8 cellular contexts compared by ENCODE assay signal in the genomic region with DNA sequence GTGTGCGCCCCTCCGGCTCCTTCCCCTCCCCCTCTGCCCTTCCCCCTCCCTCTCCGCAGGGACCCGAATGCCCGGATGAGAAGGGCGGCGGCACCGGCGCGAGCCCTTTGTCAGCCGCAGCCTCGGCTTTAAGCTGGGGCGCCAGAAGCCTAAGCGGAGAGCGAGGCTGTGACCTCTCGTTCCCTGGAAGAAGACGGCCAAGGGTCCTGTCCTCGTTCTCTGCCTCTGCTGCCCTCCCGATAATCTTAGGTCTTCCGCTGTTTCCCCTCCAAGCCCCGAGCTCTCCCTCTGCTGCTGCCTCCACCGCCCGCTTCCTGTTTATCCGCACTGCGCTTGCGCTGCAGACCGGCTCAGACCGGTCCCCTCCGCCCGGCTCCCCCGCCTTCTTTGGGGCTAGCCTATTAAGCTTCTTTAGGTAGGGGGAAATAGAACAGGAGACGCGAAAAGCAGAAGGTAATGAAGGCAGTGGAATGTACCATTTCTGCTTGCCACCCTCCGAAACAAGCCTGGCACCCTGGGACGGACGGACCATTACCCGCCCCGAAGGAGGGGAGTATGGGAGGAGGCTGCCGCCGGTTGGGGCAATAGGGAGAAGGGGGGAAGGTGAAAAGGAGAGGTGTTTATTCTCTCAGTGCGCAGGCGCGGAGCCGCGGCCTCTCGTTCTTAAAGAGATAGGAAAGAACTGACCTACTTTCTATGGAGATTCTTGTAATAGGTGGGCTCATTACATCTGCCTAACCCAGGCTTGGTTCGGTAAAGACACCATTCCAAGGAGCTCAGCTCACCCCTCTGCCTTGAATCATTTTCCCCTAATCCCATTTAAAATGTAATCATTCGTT. TPM values are rescaled to one million over a fixed set of nuclear protein-coding genes. Genes with fewer than 3 reads are reported as not detected.
DNase-seq lines count a peak whose midpoint lies in the region; ATAC-seq and TF ChIP-seq lines count a peak whose summit lies in the region.

A gene (minus strand): TSS at position 326 of the 839 bp plus-strand sequence. CDS start 422 bp downstream, outside the sequence.

- H3K27me3 ChIP-seq in H9 (ENCODE audit: insufficient read depth, low read length) (no peaks in the 10 kb centered on the region), MG63 (no peaks in the 10 kb centered on the region)

- H2BK15ac ChIP-seq in H9 (ENCODE audit: low read depth, low read length) = no peak within 1 kb of the TSS

- no peak within 1 kb of the TSS for H4K91ac ChIP-seq in H9 (ENCODE audit: insufficient read length, low read depth, low read length)

- H3K56ac ChIP-seq in H9 (ENCODE audit: insufficient read length, low read depth, low read length) = peak within 1 kb of the TSS; percentile 38

- peak within 1 kb of the TSS; percentile 99 for H3K14ac ChIP-seq in H9 (ENCODE audit: insufficient read depth, low read length)

- H3K79me2 ChIP-seq in H9 (ENCODE audit: insufficient read depth, low read length) = peaks cover 36% of the 10 kb centered on the region

- H3K36me3 Mint-ChIP-seq in H9 (ENCODE audit: insufficient read depth in 1 of 3, low read depth in 3 of 3) = peaks cover 1 to 12% (median 3%) of the 10 kb centered on the region in 3 experiments; a peak in 5 of 7 replicates
- H3K36me3 Mint-ChIP-seq in natural killer cell treated with Interleukin-12 subunit alpha and Interleukin-12 subunit beta and Interleukin-15 and Interleukin-18, amount 100 ng/mL, for 72 hours = peaks cover 17% of the 10 kb centered on the region

- H2BK120ac ChIP-seq in H9 (ENCODE audit: low read depth, low read length, poor library complexity, severe bottlenecking) = no peak within 1 kb of the TSS

- peak within 1 kb of the TSS; percentile 92 to 97 for H3K4me3 Mint-ChIP-seq in H9
- H3K4me3 Mint-ChIP-seq in natural killer cell treated with Interleukin-12 subunit alpha and Interleukin-12 subunit beta and Interleukin-15 and Interleukin-18, amount 100 ng/mL, for 72 hours = peak within 1 kb of the TSS; percentile 93

- H3K4me1 Mint-ChIP-seq in H9 = peaks cover 27 to 33% of the 10 kb centered on the region in 2 experiments
- H3K4me1 Mint-ChIP-seq in natural killer cell treated with Interleukin-12 subunit alpha and Interleukin-12 subunit beta and Interleukin-15 and Interleukin-18, amount 100 ng/mL, for 72 hours (ENCODE audit: low read depth in 2 of 2) = peaks cover 32 to 43% of the 10 kb centered on the region in 2 donors

- WGBS in H9 (ENCODE audit: extremely low coverage, insufficient read length, low lambda C conversion rate) = no CpG with 5 or more reads among the region's 48 CpGs

- H3K23ac ChIP-seq in H9 (ENCODE audit: insufficient read length, low read depth, low read length) = no peak within 1 kb of the TSS

- H2BK20ac ChIP-seq in H9 (ENCODE audit: low read depth, low read length, poor library complexity, severe bottlenecking) = no peak within 1 kb of the TSS

- H3K27ac ChIP-seq in H9 (ENCODE audit: insufficient read length, low read depth, low read length) = peak within 1 kb of the TSS; percentile 90

- H3K9me3 ChIP-seq in H9 (ENCODE audit: control insufficient read depth, low read depth, low read length) = no peaks in the 10 kb centered on the region
- H3K9me3 ChIP-seq in MG63 = no peaks in the 10 kb centered on the region

- ATAC-seq in natural killer cell treated with Interleukin-12 subunit alpha and Interleukin-12 subunit beta and Interleukin-15 and Interleukin-18, amount 100 ng/mL, for 72 hours = peak; percentile 97 to 98
- ATAC-seq in stimulated activated naive CD8-positive, alpha-beta T cell treated with anti-CD3 and anti-CD28 coated beads, Interleukin-15, Interleukin-2, amounts not matched to agents 100 U/mL and 50 U/mL, for 24 hours = peak; percentile 90

- H2AFZ ChIP-seq in H9 (ENCODE audit: low read length) = no peak within 1 kb of the TSS

- peak; percentile 100 for DNase-seq in ELR (ENCODE audit: low read depth)
- peak; percentile 99 for DNase-seq in H9
- DNase-seq in MG63 = peak; percentile 99
- DNase-seq in SHP77 treated with DMSO at 0.1 percent for 48 hours (lab: John Stamatoyannopoulos, UW) = peak; percentile 98
- DNase-seq in activated effector memory CD4-positive, alpha-beta T cell treated with anti-CD3 and anti-CD28 coated beads, Interleukin-2, amount 50 U/mL, for 16 hours = peak; percentile 99
- DNase-seq in fibroblast of pulmonary artery (ENCODE audit: low read depth) = peak; percentile 100
- peak; percentile 99 for DNase-seq in natural killer cell treated with Interleukin-12 subunit alpha and Interleukin-12 subunit beta and Interleukin-15 and Interleukin-18, amount 100 ng/mL, for 72 hours (ENCODE audit: low spot score)
- DNase-seq in stimulated activated naive CD8-positive, alpha-beta T cell treated with anti-CD3 and anti-CD28 coated beads, Interleukin-15, Interleukin-2, amounts not matched to agents 100 U/mL and 50 U/mL, for 24 hours = peak; percentile 97

- H3K27me3 Mint-ChIP-seq in H9 (ENCODE audit: low read depth) = no peaks in the 10 kb centered on the region
- H3K27me3 Mint-ChIP-seq in natural killer cell treated with Interleukin-12 subunit alpha and Interleukin-12 subunit beta and Interleukin-15 and Interleukin-18, amount 100 ng/mL, for 72 hours = no peaks in the 10 kb centered on the region

- H3K4ac ChIP-seq in H9 (ENCODE audit: low read depth, low read length) = no peak within 1 kb of the TSS; the same call in 1 of the 2 replicates

- H3T11ph ChIP-seq in H9 (ENCODE audit: low read length) = no peak within 1 kb of the TSS

- no peaks in the 10 kb centered on the region for H3K9me3 Mint-ChIP-seq in H9
- H3K9me3 Mint-ChIP-seq in natural killer cell treated with Interleukin-12 subunit alpha and Interleukin-12 subunit beta and Interleukin-15 and Interleukin-18, amount 100 ng/mL, for 72 hours = no peaks in the 10 kb centered on the region

- H3K9ac ChIP-seq in H9 (ENCODE audit: extremely low read depth, insufficient read length, low read length) = peak within 1 kb of the TSS; percentile 99

- H4K8ac ChIP-seq in H9 (replicated peaks; ENCODE audit: insufficient read length, low read depth, low read length) = no peak within 1 kb of the TSS

- peaks cover 12% of the 10 kb centered on the region for H3K23me2 ChIP-seq in H9 (ENCODE audit: insufficient read length, low read depth, low read length, poor library complexity, severe bottlenecking)

- peaks cover 11% of the 10 kb centered on the region for H3K36me3 ChIP-seq in MG63

- H4K5ac ChIP-seq in H9 (ENCODE audit: insufficient read length, low read depth, low read length) = peak within 1 kb of the TSS; percentile 69

- no peak within 1 kb of the TSS for H2BK12ac ChIP-seq in H9 (ENCODE audit: insufficient read length, low read depth, low read length)

- H2BK5ac ChIP-seq in H9 (ENCODE audit: insufficient read length, low read length) = peak within 1 kb of the TSS; percentile 94

- no peak within 1 kb of the TSS for H2AK5ac ChIP-seq in H9 (ENCODE audit: insufficient read length, low read length)

- H3K18ac ChIP-seq in H9 (ENCODE audit: insufficient read length, low read depth, low read length) = peak within 1 kb of the TSS; percentile 99

- H3K27ac Mint-ChIP-seq in H9 = peak within 1 kb of the TSS; percentile 100
- H3K27ac Mint-ChIP-seq in natural killer cell treated with Interleukin-12 subunit alpha and Interleukin-12 subunit beta and Interleukin-15 and Interleukin-18, amount 100 ng/mL, for 72 hours = peak within 1 kb of the TSS; percentile 84 to 85

- peak within 1 kb of the TSS; percentile 96 for H3K4me2 ChIP-seq in H9 (ENCODE audit: insufficient read depth, insufficient read length, low read length)

- H3K79me1 ChIP-seq in H9 (ENCODE audit: insufficient read depth, low read depth, low read length, poor library complexity, severe bottlenecking) = no peaks in the 10 kb centered on the region

- H3K4me3 ChIP-seq in MG63 = peak within 1 kb of the TSS; percentile 76
- H3K4me3 ChIP-seq in fibroblast of pulmonary artery (replicated peaks; ENCODE audit: low read depth, low read length) = peak within 1 kb of the TSS; percentile 77

- H4K20me1 ChIP-seq in H9 (ENCODE audit: control insufficient read depth, insufficient read depth, insufficient read length) = no peaks in the 10 kb centered on the region

- peaks cover 4% of the 10 kb centered on the region; the same call in 1 of the 2 replicates for H3K4me1 ChIP-seq in H9 (ENCODE audit: insufficient read depth, low read length)

- TF ChIP-seq CTCF in H9 (conservative IDR thresholded peaks at IDR 0.05) (no peak), fibroblast of pulmonary artery (IDR thresholded peaks at IDR 0.05; ENCODE audit: low read length, missing control alignments) (no peak)

RNA-seq across cellular contexts. Expression of the gene that starts here (rescaled TPM):
- total RNA-seq in H9 (2021) = 120 and 125 TPM in 2 replicates
- total RNA-seq in MG63 (2014; rRNA removed; shearing (Covaris generic); ENCODE audit: low replicate concordance) = 31.3 and 66.7 TPM in 2 replicates
- 100 to 1,000 TPM; 174 to 237 TPM for total RNA-seq in natural killer cell treated with Interleukin-12 subunit alpha and Interleukin-12 subunit beta and Interleukin-15 and Interleukin-18, amount 100 ng/mL, for 72 hours

Comparison
In these comparisons a context has a peak if more than half of its experiments do, and no peak if none do; other contexts are left out.
1. Peak in every context shown above with its lines: DNase-seq, ATAC-seq, H3K4me3 ChIP-seq and H3K27ac ChIP-seq.